1 cellular context compared by ENCODE assay signal in genomic region chr4:84582988-84583870, GRCh38.
TF ChIP-seq lines count a peak whose summit lies in the region.

CDS1 (plus strand) TSS chr4:84583127; CDS start chr4:84583402, 275 bp downstream.

TF ChIP-seq in WTC11, 78 proteins besides CTCF, POLR2A, EP300 and RAD21 (continued from another document):
- TF ChIP-seq ATF6 (CRISPR knock-in tag; IDR thresholded peaks at IDR 0.05) (no peak), ATF3 (CRISPR knock-in tag; conservative IDR thresholded peaks at IDR 0.05) (no peak), ZNF396 (CRISPR knock-in tag; IDR thresholded peaks at IDR 0.05; ENCODE audit: borderline replicate concordance) (no peak), HMGXB4 (CRISPR knock-in tag; IDR thresholded peaks at IDR 0.05) (peak; percentile 86), FOXP1 (CRISPR knock-in tag; IDR thresholded peaks at IDR 0.05; ENCODE audit: borderline replicate concordance) (0 out of 2 replicates have a peak, but pooled peaks have one; percentile 23)
